In the genomic region with DNA sequence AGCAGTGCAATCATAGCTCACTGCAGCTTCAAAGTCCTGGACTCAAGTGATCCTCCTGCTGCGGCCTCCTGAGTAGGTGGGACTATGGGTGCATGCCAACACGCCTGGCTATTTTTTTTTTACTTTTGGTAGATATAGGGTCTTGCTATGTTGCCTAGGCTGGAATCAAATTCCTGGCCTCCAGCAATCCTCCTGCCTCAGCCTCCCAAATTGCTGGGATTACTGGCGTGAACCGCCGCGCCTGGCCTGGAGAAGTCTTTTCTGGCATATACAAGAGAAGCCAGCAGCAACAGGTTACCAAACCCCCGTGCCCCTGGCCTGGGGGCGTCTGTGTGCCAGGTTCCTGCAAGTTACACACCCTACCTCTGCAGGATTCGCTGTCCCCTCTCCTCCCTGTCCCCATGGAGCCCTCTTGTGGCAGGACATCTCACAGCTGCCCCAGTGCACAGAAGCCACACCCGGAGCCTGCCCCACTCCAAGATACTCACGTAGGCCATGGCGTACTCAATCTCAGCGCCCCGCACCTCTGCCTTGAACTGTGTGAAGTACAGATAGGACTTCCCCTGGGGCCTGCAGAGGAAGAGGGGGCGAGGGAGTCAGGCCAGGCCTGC, we compare ENCODE assay signal across 10 cellular contexts. TPM values are rescaled to one million over a fixed set of nuclear protein-coding genes. Genes with fewer than 3 reads are reported as not detected.
DNase-seq lines count a peak whose midpoint lies in the region; ATAC-seq and TF ChIP-seq lines count a peak whose summit lies in the region.
"Had no signal": no experiment of that assay in that cellular context is flagged by ENCODE, and none has a peak within 500 bp of the region (broad histone marks: within the 10 kb centered on the region; RNA-seq: fewer than 3 reads in every experiment).

No MANE protein-coding gene starts in this region.

- H3K27me3 ChIP-seq in OCI-LY3 (ENCODE audit: low read depth, low read length) (no peaks in the 10 kb centered on the region), stomach (no peaks in the 10 kb centered on the region)

- H3K36me3 ChIP-seq in OCI-LY3 (replicated peaks; ENCODE audit: low read depth, low read length) (peaks cover 43% of the 10 kb centered on the region), stomach (peaks cover 69 to 97% (median 95%) of the 10 kb centered on the region in 4 donors)

- 82 to 91% (median 87%) methylated on average over 12 to 15 of the region's 15 CpGs for WGBS in stomach, 5 donors

- H3K9me3 Mint-ChIP-seq in activated naive CD8-positive, alpha-beta T cell treated with anti-CD3 and anti-CD28 coated beads, Interleukin-2, amount 10 ng/mL, durations not matched to agents 7 days and 5 days, result no peaks in the 10 kb centered on the region
- H3K9me3 Mint-ChIP-seq in activated naive CD8-positive, alpha-beta T cell treated with anti-CD3 and anti-CD28 coated beads for 36 hours, result no peaks in the 10 kb centered on the region

- no peak for TF ChIP-seq POLR2A in stomach (IDR thresholded peaks at IDR 0.05)

- no peak overlapping the region for H3K4me3 ChIP-seq in OCI-LY3 (ENCODE audit: low read length)
- no peak overlapping the region for H3K4me3 ChIP-seq in stomach

- POLR2A ChIA-PET in activated naive CD8-positive, alpha-beta T cell treated with anti-CD3 and anti-CD28 coated beads, Interleukin-2, amount 10 ng/mL, durations not matched to agents 7 days and 5 days (lab: Charles Lee), result no interaction called here

- H3K4me1 ChIP-seq in OCI-LY3 (ENCODE audit: low read length) (no peaks in the 10 kb centered on the region), stomach (peaks cover 0 to 16% (median 4%) of the 10 kb centered on the region in 4 donors)

- no peaks in the 10 kb centered on the region for H3K27me3 Mint-ChIP-seq in activated naive CD8-positive, alpha-beta T cell treated with anti-CD3 and anti-CD28 coated beads, Interleukin-2, amount 10 ng/mL, durations not matched to agents 7 days and 5 days
- no peaks in the 10 kb centered on the region for H3K27me3 Mint-ChIP-seq in activated naive CD8-positive, alpha-beta T cell treated with anti-CD3 and anti-CD28 coated beads for 36 hours

- TF ChIP-seq CTCF in OCI-LY3 (IDR thresholded peaks at IDR 0.05; ENCODE audit: low read depth, low read length) (peak; percentile 54), stomach (IDR thresholded peaks at IDR 0.05) (peak in 1 of 7 experiments; percentile 17)

- H3K9me3 ChIP-seq in OCI-LY3 (ENCODE audit: insufficient read depth, low read length), result no peaks in the 10 kb centered on the region
- peaks cover 0 to 12% (median 10%) of the 10 kb centered on the region in 4 donors for H3K9me3 ChIP-seq in stomach

- H3K9ac ChIP-seq in OCI-LY3 (ENCODE audit: low read length), result no peak overlapping the region

- intact Hi-C loops in stomach (cut with DNase I; ENCODE audit: low total_unique reads), result no loop called here

- H3K27ac ChIP-seq in OCI-LY3 (ENCODE audit: low read length) (no peak overlapping the region), stomach (peak overlapping the region in 1 of 5 donors; percentile 13)

- H3K4me2 ChIP-seq in OCI-LY3 (ENCODE audit: low read length), result no peak overlapping the region

- TF ChIP-seq EP300 in stomach (IDR thresholded peaks at IDR 0.05), result no peak

- H3K79me2 ChIP-seq in OCI-LY3 (ENCODE audit: low read length), result no peaks in the 10 kb centered on the region; the same call in 1 of the 2 replicates

- peaks cover 5% of the 10 kb centered on the region for H3K36me3 Mint-ChIP-seq in activated naive CD8-positive, alpha-beta T cell treated with anti-CD3 and anti-CD28 coated beads, Interleukin-2, amount 10 ng/mL, durations not matched to agents 7 days and 5 days
- peaks cover 5% of the 10 kb centered on the region for H3K36me3 Mint-ChIP-seq in activated naive CD8-positive, alpha-beta T cell treated with anti-CD3 and anti-CD28 coated beads for 36 hours

- no peak overlapping the region for H3K27ac Mint-ChIP-seq in activated naive CD8-positive, alpha-beta T cell treated with anti-CD3 and anti-CD28 coated beads, Interleukin-2, amount 10 ng/mL, durations not matched to agents 7 days and 5 days
- H3K27ac Mint-ChIP-seq in activated naive CD8-positive, alpha-beta T cell treated with anti-CD3 and anti-CD28 coated beads for 36 hours, result no peak overlapping the region

- no peak overlapping the region for H2AFZ ChIP-seq in OCI-LY3 (ENCODE audit: low read depth, low read length)

- peaks cover 4% of the 10 kb centered on the region for H3K4me1 Mint-ChIP-seq in activated naive CD8-positive, alpha-beta T cell treated with anti-CD3 and anti-CD28 coated beads, Interleukin-2, amount 10 ng/mL, durations not matched to agents 7 days and 5 days
- H3K4me1 Mint-ChIP-seq in activated naive CD8-positive, alpha-beta T cell treated with anti-CD3 and anti-CD28 coated beads for 36 hours, result no peaks in the 10 kb centered on the region

- DNase-seq in activated naive CD8-positive, alpha-beta T cell treated with anti-CD3 and anti-CD28 coated beads, Interleukin-2, amount 10 ng/mL, durations not matched to agents 7 days and 5 days, result no peak
- DNase-seq in activated naive CD8-positive, alpha-beta T cell treated with anti-CD3 and anti-CD28 coated beads for 36 hours, result no peak
- DNase-seq in stomach (peak; percentile 45), SK-N-DZ (ENCODE audit: low spot score) (no peak)
- DNase-seq in activated CD8-positive, alpha-beta memory T cell treated with anti-CD3 and anti-CD28 coated beads, Interleukin-2, amount 50 U/mL, for 48 hours, result no peak
- DNase-seq: activated CD8-positive, alpha-beta memory T cell treated with anti-CD3 and anti-CD28 coated beads, Interleukin-2, amount 50 U/mL, for 4 hours; GDM1 had no signal

- ATAC-seq in activated naive CD8-positive, alpha-beta T cell treated with anti-CD3 and anti-CD28 coated beads, Interleukin-2, amount 10 ng/mL, durations not matched to agents 7 days and 5 days (ENCODE audit: low read depth), result peak; percentile 49
- ATAC-seq in esophagus mucosa (peak; percentile 48), HG03520 (IDR thresholded peaks at IDR 0.05; ENCODE audit: unreplicated experiment) (no peak)

- H3K4me3 Mint-ChIP-seq in activated naive CD8-positive, alpha-beta T cell treated with anti-CD3 and anti-CD28 coated beads, Interleukin-2, amount 10 ng/mL, durations not matched to agents 7 days and 5 days, result no peak overlapping the region
- no peak overlapping the region for H3K4me3 Mint-ChIP-seq in activated naive CD8-positive, alpha-beta T cell treated with anti-CD3 and anti-CD28 coated beads for 36 hours

- H4K20me1 ChIP-seq in OCI-LY3 (ENCODE audit: insufficient read depth, low read length), result peaks cover 7% of the 10 kb centered on the region

RNA-seq across cellular contexts. Expression of gene MYDGF, which starts 9.9 kb away (rescaled TPM):
- total RNA-seq in activated naive CD8-positive, alpha-beta T cell treated with anti-CD3 and anti-CD28 coated beads, Interleukin-2, amount 10 ng/mL, durations not matched to agents 7 days and 5 days, result 10 to 100 TPM; 33.3 to 34.8 TPM
- 10 to 100 TPM; 59.2 to 65.8 TPM for total RNA-seq in activated naive CD8-positive, alpha-beta T cell treated with anti-CD3 and anti-CD28 coated beads for 36 hours
- 42.0 TPM for total RNA-seq in esophagus mucosa
- 10 to 100 TPM; 41.4 to 77.5 (median 71.3) TPM for total RNA-seq in stomach
- 10 to 100 TPM; 66.4 to 86.6 (median 75.3) TPM for polyA plus RNA-seq in stomach
- polyA plus RNA-seq in SK-N-DZ (2014; cell fraction: cytosol; rRNA removed), result 66.4 and 72.3 TPM in 2 replicates
- polyA plus RNA-seq in SK-N-DZ (2014; cell fraction: nucleus; rRNA removed), result 38.4 and 39.3 TPM in 2 replicates

RNA-seq across cellular contexts. Expression of gene TNFAIP8L1, which starts 21.0 kb away (rescaled TPM):
- 10 to 100 TPM; 18.9 to 19.5 TPM for total RNA-seq in activated naive CD8-positive, alpha-beta T cell treated with anti-CD3 and anti-CD28 coated beads, Interleukin-2, amount 10 ng/mL, durations not matched to agents 7 days and 5 days
- total RNA-seq in activated naive CD8-positive, alpha-beta T cell treated with anti-CD3 and anti-CD28 coated beads for 36 hours, result 10 to 100 TPM; 10.7 to 11.3 TPM
- total RNA-seq in esophagus mucosa (8.1 TPM), stomach (10 to 100 TPM in 2 of 5 donors, 1 to 10 TPM in 3; 7.0 to 43.4 (median 9.5) TPM)
- 1 to 10 TPM; 5.3 to 5.5 (median 5.4) TPM for polyA plus RNA-seq in stomach
- polyA plus RNA-seq in SK-N-DZ (2014; cell fraction: cytosol; rRNA removed), result 5.4 and 8.5 TPM in 2 replicates
- polyA plus RNA-seq in SK-N-DZ (2014; cell fraction: nucleus; rRNA removed), result 1.8 and 2.0 TPM in 2 replicates
